ENCODE assay signal across 8 cellular contexts in genomic region chr10:102743078-102743587, GRCh38. TPM values are rescaled to one million over a fixed set of nuclear protein-coding genes. Genes with fewer than 3 reads are reported as not detected.
DNase-seq lines count a peak whose midpoint lies in the region; ATAC-seq and TF ChIP-seq lines count a peak whose summit lies in the region.

No MANE protein-coding gene starts in this region.

- no peak for TF ChIP-seq CTCF in ascending aorta (IDR thresholded peaks at IDR 0.05)

- peaks cover 0 to 4% (median 0%) of the 10 kb centered on the region in 7 donors for H3K9me3 Mint-ChIP-seq in CD4-positive, CD25-positive, alpha-beta regulatory T cell
- peaks cover 0 to 8% (median 0%) of the 10 kb centered on the region in 9 donors for H3K9me3 Mint-ChIP-seq in naive thymus-derived CD8-positive, alpha-beta T cell

- H3K36me3 ChIP-seq in CD4-positive, CD25-positive, alpha-beta regulatory T cell (ENCODE audit: control insufficient read depth, insufficient read depth, low read length) = no peaks in the 10 kb centered on the region
- H3K36me3 ChIP-seq in ascending aorta = no peaks in the 10 kb centered on the region

- intact Hi-C loops in ascending aorta (cut with DNase I) = loop anchor here (2.0 kb wide), 2 partner anchors 34 to 74 kb away; no protein-coding TSS in a partner anchor

- peak overlapping the region; percentile 87 to 99 (median 95) for H3K4me3 Mint-ChIP-seq in CD4-positive, CD25-positive, alpha-beta regulatory T cell
- peak overlapping the region; percentile 83 to 99 (median 94) for H3K4me3 Mint-ChIP-seq in naive thymus-derived CD8-positive, alpha-beta T cell

- H3K27me3 ChIP-seq in CD4-positive, CD25-positive, alpha-beta regulatory T cell (ENCODE audit: control insufficient read depth, insufficient read depth, low read length) = no peaks in the 10 kb centered on the region
- no peaks in the 10 kb centered on the region for H3K27me3 ChIP-seq in ascending aorta

- H3K9me3 ChIP-seq in CD4-positive, CD25-positive, alpha-beta regulatory T cell (ENCODE audit: control insufficient read depth in 2 of 2, low read length in 2 of 2) = no peaks in the 10 kb centered on the region
- no peaks in the 10 kb centered on the region for H3K9me3 ChIP-seq in ascending aorta

- H3K4me3 ChIP-seq in CD4-positive, CD25-positive, alpha-beta regulatory T cell (ENCODE audit: low read depth, low read length) = peak overlapping the region; percentile 91
- peak overlapping the region; percentile 24 to 39 for H3K4me3 ChIP-seq in ascending aorta

- POLR2A ChIA-PET in naive thymus-derived CD8-positive, alpha-beta T cell (lab: Charles Lee) = interaction anchor here (0.7 to 3.2 kb wide), 11 partner anchors 9 to 550 kb away, joined by 3 to 43 read pairs (median 6); partner anchors contain the start of genes ARL3, CNNM2, SFXN2 and SUFU

- no peaks in the 10 kb centered on the region for H3K36me3 Mint-ChIP-seq in CD4-positive, CD25-positive, alpha-beta regulatory T cell
- peaks cover 0 to 2% (median 0%) of the 10 kb centered on the region in 3 donors for H3K36me3 Mint-ChIP-seq in naive thymus-derived CD8-positive, alpha-beta T cell

- ATAC-seq in CD4-positive, CD25-positive, alpha-beta regulatory T cell (ENCODE audit: low read depth in 2 of 2) = no peak
- peak; percentile 1 for ATAC-seq in HG03135 (IDR thresholded peaks at IDR 0.05; ENCODE audit: unreplicated experiment)
- no peak for ATAC-seq in naive thymus-derived CD8-positive, alpha-beta T cell
- ATAC-seq in GM18519 (IDR thresholded peaks at IDR 0.05; ENCODE audit: low FRiP score, unreplicated experiment) = no peak

- no peaks in the 10 kb centered on the region for H3K27me3 Mint-ChIP-seq in CD4-positive, CD25-positive, alpha-beta regulatory T cell
- no peaks in the 10 kb centered on the region for H3K27me3 Mint-ChIP-seq in naive thymus-derived CD8-positive, alpha-beta T cell

- peaks cover 0 to 41% (median 34%) of the 10 kb centered on the region in 4 donors for H3K4me1 Mint-ChIP-seq in CD4-positive, CD25-positive, alpha-beta regulatory T cell
- H3K4me1 Mint-ChIP-seq in naive thymus-derived CD8-positive, alpha-beta T cell = peaks cover 29 to 51% (median 44%) of the 10 kb centered on the region in 4 donors

- H3K27ac Mint-ChIP-seq in CD4-positive, CD25-positive, alpha-beta regulatory T cell = peak overlapping the region; percentile 54 to 96 (median 92)
- H3K27ac Mint-ChIP-seq in naive thymus-derived CD8-positive, alpha-beta T cell = peak overlapping the region; percentile 87 to 97 (median 95)

- H3K4me1 ChIP-seq in CD4-positive, CD25-positive, alpha-beta regulatory T cell (ENCODE audit: control insufficient read depth, insufficient read depth, low read length, poor library complexity, severe bottlenecking) = peaks cover 33% of the 10 kb centered on the region
- H3K4me1 ChIP-seq in ascending aorta = peaks cover 8 to 21% of the 10 kb centered on the region in 2 donors

- no peak for DNase-seq in CD4-positive, CD25-positive, alpha-beta regulatory T cell
- no peak for DNase-seq in ascending aorta (ENCODE audit: low spot score in 2 of 2)
- DNase-seq in naive thymus-derived CD8-positive, alpha-beta T cell = peak in 1 of 10 donors; percentile 18
- no peak for DNase-seq in NCI-H2029 treated with DMSO at 0.1 percent for 48 hours (lab: John Stamatoyannopoulos, UW)
- no peak for DNase-seq in NCI-H1417 treated with DMSO at 0.1 percent for 48 hours (lab: John Stamatoyannopoulos, UW)
- no peak for DNase-seq in D341Med (ENCODE audit: low spot score)

- no peak overlapping the region for H3K27ac ChIP-seq in CD4-positive, CD25-positive, alpha-beta regulatory T cell (ENCODE audit: insufficient read depth, low read length, poor library complexity, severe bottlenecking)
- peak overlapping the region; percentile 26 to 76 for H3K27ac ChIP-seq in ascending aorta

RNA-seq across cellular contexts. Expression of gene WBP1L, which starts 0.6 kb away (rescaled TPM):
- total RNA-seq in CD4-positive, CD25-positive, alpha-beta regulatory T cell = 27.7 TPM
- 10 to 100 TPM; 26.9 to 38.5 (median 28.3) TPM for polyA plus RNA-seq in CD4-positive, CD25-positive, alpha-beta regulatory T cell
- total RNA-seq in ascending aorta = 107 TPM
- total RNA-seq in naive thymus-derived CD8-positive, alpha-beta T cell = 10 to 100 TPM; 32.6 to 35.6 TPM
- polyA plus RNA-seq in naive thymus-derived CD8-positive, alpha-beta T cell = 10 to 100 TPM; 22.6 to 28.2 (median 24.1) TPM

RNA-seq across cellular contexts. Expression of gene SFXN2, which starts 28.7 kb away (rescaled TPM):
- total RNA-seq in CD4-positive, CD25-positive, alpha-beta regulatory T cell = 9.9 TPM
- 10 to 100 TPM in 2 of 4 donors, 1 to 10 TPM in 2; 4.9 to 11.5 (median 8.9) TPM for polyA plus RNA-seq in CD4-positive, CD25-positive, alpha-beta regulatory T cell
- 2.1 TPM for total RNA-seq in ascending aorta
- total RNA-seq in naive thymus-derived CD8-positive, alpha-beta T cell = 10 to 100 TPM; 30.0 to 32.6 TPM
- polyA plus RNA-seq in naive thymus-derived CD8-positive, alpha-beta T cell = 10 to 100 TPM in 1 of 3 donors, 1 to 10 TPM in 2; 6.6 to 16.5 (median 9.0) TPM

RNA-seq across cellular contexts. Expression of gene ARL3, which starts 28.9 kb away (rescaled TPM):
- 2.0 TPM for total RNA-seq in CD4-positive, CD25-positive, alpha-beta regulatory T cell
- 1 to 10 TPM; 2.3 to 3.3 (median 3.0) TPM for polyA plus RNA-seq in CD4-positive, CD25-positive, alpha-beta regulatory T cell
- 2.0 TPM for total RNA-seq in ascending aorta
- 1 to 10 TPM; 3.6 to 3.8 TPM for total RNA-seq in naive thymus-derived CD8-positive, alpha-beta T cell
- 1 to 10 TPM; 3.7 to 4.4 (median 3.9) TPM for polyA plus RNA-seq in naive thymus-derived CD8-positive, alpha-beta T cell
